9 cellular contexts compared by ENCODE assay signal in genomic region chr12:47188576-47189441, GRCh38.
A peak's percentile ranks its signal among the peaks of the same experiment; 100 is the strongest.
DNase-seq lines count a peak whose midpoint lies in the region; ATAC-seq and TF ChIP-seq lines count a peak whose summit lies in the region.
"Had no signal": no experiment of that assay in that cellular context is flagged by ENCODE, and none has a peak within 500 bp of the region (broad histone marks: within the 10 kb centered on the region; RNA-seq: fewer than 3 reads in every experiment).

No MANE protein-coding gene starts in this region.

- intact Hi-C loops in natural killer cell (cut with micrococcal nuclease) (no loop called here), uterus (cut with DNase I; ENCODE audit: low total_unique reads) (no loop called here)

- peaks cover 11% of the 10 kb centered on the region for H3K36me3 Mint-ChIP-seq in natural killer cell
- peaks cover 14% of the 10 kb centered on the region for H3K36me3 Mint-ChIP-seq in natural killer cell treated with Interleukin-12 subunit alpha and Interleukin-12 subunit beta and Interleukin-15 and Interleukin-18, amount 100 ng/mL, for 72 hours

- peak overlapping the region; percentile 17 to 98 for H3K27ac Mint-ChIP-seq in natural killer cell
- peak overlapping the region in 1 of 2 donors; percentile 57 for H3K27ac Mint-ChIP-seq in natural killer cell treated with Interleukin-12 subunit alpha and Interleukin-12 subunit beta and Interleukin-15 and Interleukin-18, amount 100 ng/mL, for 72 hours

- H3K27ac ChIP-seq in RWPE2 (ENCODE audit: poor library complexity, severe bottlenecking) (peak overlapping the region; percentile 16), uterus (peak overlapping the region; percentile 56 to 60)

- peaks cover 22% of the 10 kb centered on the region for H3K4me1 ChIP-seq in RWPE2 (ENCODE audit: insufficient read depth, poor library complexity, severe bottlenecking)
- peaks cover 5 to 12% of the 10 kb centered on the region in 2 donors for H3K4me1 ChIP-seq in uterus

- H3K4me3 ChIP-seq in RWPE2 (ENCODE audit: severe bottlenecking) (no peak overlapping the region), foreskin fibroblast (ENCODE audit: low read depth in 1 of 2, low read length in 2 of 2) (no peak overlapping the region), uterus (no peak overlapping the region)

- no peak for ATAC-seq in natural killer cell
- no peak for ATAC-seq in natural killer cell treated with Interleukin-12 subunit alpha and Interleukin-12 subunit beta and Interleukin-15 and Interleukin-18, amount 100 ng/mL, for 72 hours
- no peak for ATAC-seq in RWPE2 (ENCODE audit: low read depth)

- DNase-seq in natural killer cell: no peak
- no peak for DNase-seq in natural killer cell treated with Interleukin-12 subunit alpha and Interleukin-12 subunit beta and Interleukin-15 and Interleukin-18, amount 100 ng/mL, for 72 hours (ENCODE audit: low spot score)
- no peak for DNase-seq in RWPE2 (ENCODE audit: low spot score)
- DNase-seq in foreskin fibroblast: peak; percentile 57 to 77
- peak in 1 of 2 donors; percentile 46 for DNase-seq in uterus
- DNase-seq in NCI-H526 (lab: John Stamatoyannopoulos, UW): no peak
- DNase-seq in OCI-M2 (lab: John Stamatoyannopoulos, UW; ENCODE audit: unreplicated experiment): no peak
- no peak for DNase-seq in hypothalamus (lab: John Stamatoyannopoulos, UW)
- DNase-seq: KBM-7 had no signal

- H3K36me3 ChIP-seq in RWPE2 (ENCODE audit: low read depth) (no peaks in the 10 kb centered on the region), uterus (no peaks in the 10 kb centered on the region)

- no peaks in the 10 kb centered on the region for H3K9me3 Mint-ChIP-seq in natural killer cell
- peaks cover 6% of the 10 kb centered on the region for H3K9me3 Mint-ChIP-seq in natural killer cell treated with Interleukin-12 subunit alpha and Interleukin-12 subunit beta and Interleukin-15 and Interleukin-18, amount 100 ng/mL, for 72 hours

- H3K9me3 ChIP-seq in RWPE2 (ENCODE audit: severe bottlenecking): no peaks in the 10 kb centered on the region
- H3K9me3 ChIP-seq in uterus: no peaks in the 10 kb centered on the region

- TF ChIP-seq CTCF in natural killer cell (IDR thresholded peaks at IDR 0.05) (no peak), RWPE2 (IDR thresholded peaks at IDR 0.05; ENCODE audit: poor library complexity, severe bottlenecking) (no peak), foreskin fibroblast (IDR thresholded peaks at IDR 0.05; ENCODE audit: low read depth, low read length) (no peak), uterus (IDR thresholded peaks at IDR 0.05) (no peak)

- peaks cover 68 to 74% of the 10 kb centered on the region in 2 donors for H3K4me1 Mint-ChIP-seq in natural killer cell
- peaks cover 52 to 58% of the 10 kb centered on the region in 2 donors for H3K4me1 Mint-ChIP-seq in natural killer cell treated with Interleukin-12 subunit alpha and Interleukin-12 subunit beta and Interleukin-15 and Interleukin-18, amount 100 ng/mL, for 72 hours (ENCODE audit: low read depth in 2 of 2)

- TF ChIP-seq POLR2A in uterus (IDR thresholded peaks at IDR 0.05): no peak

- H3K27me3 Mint-ChIP-seq in natural killer cell (ENCODE audit: low read depth in 2 of 2): no peaks in the 10 kb centered on the region
- H3K27me3 Mint-ChIP-seq in natural killer cell treated with Interleukin-12 subunit alpha and Interleukin-12 subunit beta and Interleukin-15 and Interleukin-18, amount 100 ng/mL, for 72 hours: no peaks in the 10 kb centered on the region

- no peak overlapping the region for H3K4me3 Mint-ChIP-seq in natural killer cell
- H3K4me3 Mint-ChIP-seq in natural killer cell treated with Interleukin-12 subunit alpha and Interleukin-12 subunit beta and Interleukin-15 and Interleukin-18, amount 100 ng/mL, for 72 hours: no peak overlapping the region

- H3K27me3 ChIP-seq in RWPE2 (ENCODE audit: insufficient read depth, poor library complexity, severe bottlenecking) (no peaks in the 10 kb centered on the region), uterus (no peaks in the 10 kb centered on the region)

Comparison
In these comparisons a context has a peak if more than half of its experiments do, and no peak if none do; other contexts are left out.
1. DNase-seq: peak in foreskin fibroblast (2 of 2); none in natural killer cell (single experiment), natural killer cell treated with Interleukin-12 subunit alpha and Interleukin-12 subunit beta and Interleukin-15 and Interleukin-18, amount 100 ng/mL, for 72 hours (single experiment), RWPE2 (single experiment), NCI-H526 (0 of 2), OCI-M2 (single experiment) and hypothalamus (0 of 51).